In the genomic region with DNA sequence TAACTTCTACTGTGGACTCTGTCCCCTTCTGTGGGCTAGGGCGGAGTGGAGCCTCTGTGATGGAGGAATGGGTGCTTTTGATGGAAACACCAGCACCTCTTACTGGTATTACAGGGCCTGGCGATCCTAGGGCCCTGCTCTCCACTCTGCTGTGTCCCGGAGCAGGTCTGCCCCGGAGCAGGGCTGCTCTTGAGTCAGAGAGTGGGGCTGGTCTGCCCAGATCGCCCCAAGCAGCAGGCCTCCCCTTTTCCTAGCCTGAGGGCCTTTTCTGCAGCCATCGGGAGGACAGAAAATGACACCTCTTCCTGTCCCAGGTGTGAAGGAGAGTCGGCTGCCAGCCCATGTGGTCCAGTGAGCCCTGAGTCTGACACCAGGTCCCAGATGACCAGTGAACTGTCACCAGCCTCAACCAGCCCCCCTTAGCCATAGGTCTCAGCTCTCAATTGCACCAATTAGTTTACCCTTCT, we compare ENCODE assay signal across 8 cellular contexts. TPM values are rescaled to one million over a fixed set of nuclear protein-coding genes. Genes with fewer than 3 reads are reported as not detected.
DNase-seq lines count a peak whose midpoint lies in the region; ATAC-seq and TF ChIP-seq lines count a peak whose summit lies in the region.

No MANE protein-coding gene starts in this region.

- POLR2A ChIA-PET in HEK293 (lab: Yijun Ruan, JAX), result interaction anchor here (1.5 to 2.1 kb wide), 2 partner anchors 8 to 306 kb away, joined by 4 to 11 read pairs; no protein-coding TSS in a partner anchor

- H3K18ac ChIP-seq in trophoblast cell (ENCODE audit: low read length), result peak overlapping the region; percentile 67

- no peak overlapping the region for H3K23ac ChIP-seq in trophoblast cell (ENCODE audit: low read length)

- H3K4me1 ChIP-seq in HEK293 (ENCODE audit: control insufficient read depth, insufficient read depth, low read length) (no peaks in the 10 kb centered on the region), esophagus squamous epithelium (peaks cover 16 to 37% (median 20%) of the 10 kb centered on the region in 3 donors), trophoblast cell (ENCODE audit: control insufficient read depth in 1 of 2, insufficient read depth in 2 of 2, low read length in 2 of 2) (peaks cover 9 to 11% of the 10 kb centered on the region in 2 experiments)

- no peak for TF ChIP-seq CTCF in HEK293 (tag by site-specific recombination; IDR thresholded peaks at IDR 0.05)
- no peak for TF ChIP-seq CTCF in esophagus squamous epithelium (IDR thresholded peaks at IDR 0.05)

- peak overlapping the region; percentile 93 for H3K4me3 Mint-ChIP-seq in T-helper 1 cell treated with Interleukin-12 subunit alpha and Interleukin-12 subunit beta and Interleukin-4 antibody, amounts not matched to agents 30 μg/mL and 1 μg/mL, for 36 hours

- H3K4me3 ChIP-seq in HEK293 (ENCODE audit: low read depth, low read length) (peak overlapping the region; percentile 99), esophagus squamous epithelium (peak overlapping the region; percentile 77 to 97 (median 85)), trophoblast cell (ENCODE audit: low read depth, low read length) (peak overlapping the region; percentile 97)

- no peaks in the 10 kb centered on the region for H3K9me3 Mint-ChIP-seq in T-helper 1 cell treated with Interleukin-12 subunit alpha and Interleukin-12 subunit beta and Interleukin-4 antibody, amounts not matched to agents 30 μg/mL and 1 μg/mL, for 36 hours

- peak overlapping the region; percentile 88 for H3K4ac ChIP-seq in trophoblast cell (ENCODE audit: low read depth, low read length)

- peaks cover 26% of the 10 kb centered on the region for H3K36me3 Mint-ChIP-seq in T-helper 1 cell treated with Interleukin-12 subunit alpha and Interleukin-12 subunit beta and Interleukin-4 antibody, amounts not matched to agents 30 μg/mL and 1 μg/mL, for 36 hours (ENCODE audit: low read depth)

- H3K4me1 Mint-ChIP-seq in T-helper 1 cell treated with Interleukin-12 subunit alpha and Interleukin-12 subunit beta and Interleukin-4 antibody, amounts not matched to agents 30 μg/mL and 1 μg/mL, for 36 hours (ENCODE audit: low read depth), result peaks cover 37% of the 10 kb centered on the region

- no peak for TF ChIP-seq POLR2A in esophagus squamous epithelium (IDR thresholded peaks at IDR 0.05)

- no peak overlapping the region for H2BK5ac ChIP-seq in trophoblast cell (ENCODE audit: low read depth, low read length, poor library complexity)

- H3K27ac Mint-ChIP-seq in T-helper 1 cell treated with Interleukin-12 subunit alpha and Interleukin-12 subunit beta and Interleukin-4 antibody, amounts not matched to agents 30 μg/mL and 1 μg/mL, for 36 hours, result peak overlapping the region; percentile 89

- H3K36me3 ChIP-seq in HEK293 (ENCODE audit: control insufficient read depth in 2 of 2, insufficient read depth in 1 of 2, low read length in 2 of 2), result peaks cover 21 to 50% of the 10 kb centered on the region in 2 experiments
- H3K36me3 ChIP-seq in esophagus squamous epithelium, result peaks cover 25 to 37% (median 30%) of the 10 kb centered on the region in 3 donors
- H3K36me3 ChIP-seq in trophoblast cell (ENCODE audit: control insufficient read depth in 1 of 2, insufficient read depth in 2 of 2, low read length in 2 of 2), result peaks cover 29 to 30% of the 10 kb centered on the region in 2 experiments

- no peaks in the 10 kb centered on the region for H3K27me3 ChIP-seq in esophagus squamous epithelium
- no peaks in the 10 kb centered on the region for H3K27me3 ChIP-seq in trophoblast cell (ENCODE audit: insufficient read depth, low read length)

- peaks cover 3% of the 10 kb centered on the region for H3K79me1 ChIP-seq in trophoblast cell (ENCODE audit: low read length)

- CTCF ChIA-PET in HEK293 (lab: Yijun Ruan, JAX), result interaction anchor here (0.5 to 2.1 kb wide), 3 partner anchors 13 to 429 kb away, joined by 3 to 5 read pairs (median 4); no protein-coding TSS in a partner anchor

- no peak for ATAC-seq in HG03378 (IDR thresholded peaks at IDR 0.05; ENCODE audit: unreplicated experiment)

- H3K27me3 Mint-ChIP-seq in T-helper 1 cell treated with Interleukin-12 subunit alpha and Interleukin-12 subunit beta and Interleukin-4 antibody, amounts not matched to agents 30 μg/mL and 1 μg/mL, for 36 hours (ENCODE audit: low read depth), result no peaks in the 10 kb centered on the region

- H2AFZ ChIP-seq in trophoblast cell (ENCODE audit: insufficient read depth, low read length, poor library complexity), result peak overlapping the region; percentile 39

- peak overlapping the region; percentile 56 for H2BK120ac ChIP-seq in trophoblast cell (ENCODE audit: insufficient read depth, low read length, poor library complexity)

- peak overlapping the region; percentile 100 for H3K9ac ChIP-seq in trophoblast cell (ENCODE audit: low read length)

- H4K8ac ChIP-seq in trophoblast cell (ENCODE audit: low read depth, low read length), result no peak overlapping the region

- peaks cover 12% of the 10 kb centered on the region for H3K79me2 ChIP-seq in trophoblast cell (ENCODE audit: control insufficient read depth, insufficient read depth, low read length, poor library complexity)

- H3K4me2 ChIP-seq in trophoblast cell (ENCODE audit: low read length), result peak overlapping the region; percentile 95

- H4K91ac ChIP-seq in trophoblast cell (ENCODE audit: low read depth, low read length), result no peak overlapping the region

- no peak overlapping the region for H2BK12ac ChIP-seq in trophoblast cell (ENCODE audit: low read length)

- 0 to 20% methylated on average over 1 of the region's 7 CpGs for WGBS in esophagus squamous epithelium, 2 donors
- WGBS in trophoblast cell (ENCODE audit: extremely low coverage, insufficient coverage, insufficient read length), result no CpG with 5 or more reads among the region's 7 CpGs

- no peaks in the 10 kb centered on the region for H3K9me3 ChIP-seq in HEK293 (ENCODE audit: control insufficient read depth, insufficient read depth, low read depth, low read length)
- H3K9me3 ChIP-seq in esophagus squamous epithelium, result no peaks in the 10 kb centered on the region
- peaks cover 7% of the 10 kb centered on the region for H3K9me3 ChIP-seq in trophoblast cell (ENCODE audit: insufficient read depth, low read depth, low read length)

- H3K14ac ChIP-seq in trophoblast cell (ENCODE audit: low read length), result peak overlapping the region; percentile 92

- no peak overlapping the region for H2AK5ac ChIP-seq in trophoblast cell (ENCODE audit: low read length)

- intact Hi-C loops in esophagus squamous epithelium (cut with DNase I), result no loop called here

- H4K12ac ChIP-seq in trophoblast cell (ENCODE audit: low read depth, low read length), result peak overlapping the region; percentile 77

- peak; percentile 50 for DNase-seq in D341Med (ENCODE audit: low spot score)
- DNase-seq in esophagus squamous epithelium (lab: John Stamatoyannopoulos, UW), result no peak
- no peak for DNase-seq in trophoblast cell
- DNase-seq in SK-N-DZ (ENCODE audit: low spot score), result no peak
- no peak for DNase-seq in cerebellum (ENCODE audit: low spot score)

- H3K27ac ChIP-seq in HEK293 (ENCODE audit: extremely low read depth, low read depth, low read length) (peak overlapping the region; percentile 95), esophagus squamous epithelium (peak overlapping the region; percentile 93 to 98 (median 96)), trophoblast cell (ENCODE audit: low read depth, low read length) (no peak overlapping the region)

TF ChIP-seq in HEK293, 187 proteins besides CTCF, POLR2A, EP300 and RAD21 (continues in another document):
- TF ChIP-seq ZNF791 (tag by site-specific recombination; IDR thresholded peaks at IDR 0.05) (no peak), ZNF529 (tag by site-specific recombination; IDR thresholded peaks at IDR 0.05; ENCODE audit: insufficient replicate concordance) (no peak), ZNF600 (tag by site-specific recombination; IDR thresholded peaks at IDR 0.05) (peak; percentile 61; the same call in 1 of the 2 replicates), ZFHX2 (tag by site-specific recombination; conservative IDR thresholded peaks at IDR 0.05) (no peak), ZNF596 (tag by site-specific recombination; IDR thresholded peaks at IDR 0.05) (no peak), ZNF544 (tag by site-specific recombination; IDR thresholded peaks at IDR 0.05) (no peak), ZBTB20 (tag by site-specific recombination; IDR thresholded peaks at IDR 0.05) (peak; percentile 81), ZNF48 (tag by site-specific recombination; IDR thresholded peaks at IDR 0.05) (no peak)
- TF ChIP-seq, protein P1, sequence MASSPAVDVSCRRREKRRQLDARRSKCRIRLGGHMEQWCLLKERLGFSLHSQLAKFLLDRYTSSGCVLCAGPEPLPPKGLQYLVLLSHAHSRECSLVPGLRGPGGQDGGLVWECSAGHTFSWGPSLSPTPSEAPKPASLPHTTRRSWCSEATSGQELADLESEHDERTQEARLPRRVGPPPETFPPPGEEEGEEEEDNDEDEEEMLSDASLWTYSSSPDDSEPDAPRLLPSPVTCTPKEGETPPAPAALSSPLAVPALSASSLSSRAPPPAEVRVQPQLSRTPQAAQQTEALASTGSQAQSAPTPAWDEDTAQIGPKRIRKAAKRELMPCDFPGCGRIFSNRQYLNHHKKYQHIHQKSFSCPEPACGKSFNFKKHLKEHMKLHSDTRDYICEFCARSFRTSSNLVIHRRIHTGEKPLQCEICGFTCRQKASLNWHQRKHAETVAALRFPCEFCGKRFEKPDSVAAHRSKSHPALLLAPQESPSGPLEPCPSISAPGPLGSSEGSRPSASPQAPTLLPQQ (tag by site-specific recombination; IDR thresholded peaks at IDR 0.05), result no peak; the same call in none of the 2 replicates
- TF ChIP-seq, protein P2, sequence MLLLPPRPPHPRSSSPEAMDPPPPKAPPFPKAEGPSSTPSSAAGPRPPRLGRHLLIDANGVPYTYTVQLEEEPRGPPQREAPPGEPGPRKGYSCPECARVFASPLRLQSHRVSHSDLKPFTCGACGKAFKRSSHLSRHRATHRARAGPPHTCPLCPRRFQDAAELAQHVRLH (tag by site-specific recombination; IDR thresholded peaks at IDR 0.05), result no peak

RNA-seq across cellular contexts. Expression of a gene that starts 1.4 kb away (rescaled TPM):
- total RNA-seq in esophagus squamous epithelium (10 to 100 TPM; 13.9 to 21.7 (median 16.9) TPM), cerebellum (18.7 TPM)
- 11.3 and 11.5 TPM in 2 replicates for polyA plus RNA-seq in trophoblast cell (2013)
- polyA plus RNA-seq in SK-N-DZ (2014; cell fraction: cytosol; rRNA removed), result 15.7 and 20.7 TPM in 2 replicates
- polyA plus RNA-seq in SK-N-DZ (2014; cell fraction: nucleus; rRNA removed), result 17.6 and 21.2 TPM in 2 replicates

RNA-seq across cellular contexts. Expression of a gene that starts 42.7 kb away (rescaled TPM):
- total RNA-seq in esophagus squamous epithelium (10 to 100 TPM in 2 of 4 donors, 1 to 10 TPM in 2; 8.0 to 11.1 (median 10.2) TPM), cerebellum (6.7 TPM)
- 5.5 and 5.8 TPM in 2 replicates for polyA plus RNA-seq in trophoblast cell (2013)
- 8.2 and 8.3 TPM in 2 replicates for polyA plus RNA-seq in SK-N-DZ (2014; cell fraction: cytosol; rRNA removed)
- polyA plus RNA-seq in SK-N-DZ (2014; cell fraction: nucleus; rRNA removed), result 11.1 and 15.4 TPM in 2 replicates

RNA-seq across cellular contexts. Expression of a gene that starts 49.5 kb away (rescaled TPM):
- total RNA-seq in esophagus squamous epithelium (10 to 100 TPM in 3 of 4 donors, 1 to 10 TPM in 1; 8.9 to 20.8 (median 12.6) TPM), cerebellum (24.6 TPM)
- 11.0 TPM in 2 replicates for polyA plus RNA-seq in trophoblast cell (2013)
- polyA plus RNA-seq in SK-N-DZ (2014; cell fraction: cytosol; rRNA removed), result 8.1 and 12.5 TPM in 2 replicates
- 7.0 and 9.4 TPM in 2 replicates for polyA plus RNA-seq in SK-N-DZ (2014; cell fraction: nucleus; rRNA removed)
